In the genomic region with DNA sequence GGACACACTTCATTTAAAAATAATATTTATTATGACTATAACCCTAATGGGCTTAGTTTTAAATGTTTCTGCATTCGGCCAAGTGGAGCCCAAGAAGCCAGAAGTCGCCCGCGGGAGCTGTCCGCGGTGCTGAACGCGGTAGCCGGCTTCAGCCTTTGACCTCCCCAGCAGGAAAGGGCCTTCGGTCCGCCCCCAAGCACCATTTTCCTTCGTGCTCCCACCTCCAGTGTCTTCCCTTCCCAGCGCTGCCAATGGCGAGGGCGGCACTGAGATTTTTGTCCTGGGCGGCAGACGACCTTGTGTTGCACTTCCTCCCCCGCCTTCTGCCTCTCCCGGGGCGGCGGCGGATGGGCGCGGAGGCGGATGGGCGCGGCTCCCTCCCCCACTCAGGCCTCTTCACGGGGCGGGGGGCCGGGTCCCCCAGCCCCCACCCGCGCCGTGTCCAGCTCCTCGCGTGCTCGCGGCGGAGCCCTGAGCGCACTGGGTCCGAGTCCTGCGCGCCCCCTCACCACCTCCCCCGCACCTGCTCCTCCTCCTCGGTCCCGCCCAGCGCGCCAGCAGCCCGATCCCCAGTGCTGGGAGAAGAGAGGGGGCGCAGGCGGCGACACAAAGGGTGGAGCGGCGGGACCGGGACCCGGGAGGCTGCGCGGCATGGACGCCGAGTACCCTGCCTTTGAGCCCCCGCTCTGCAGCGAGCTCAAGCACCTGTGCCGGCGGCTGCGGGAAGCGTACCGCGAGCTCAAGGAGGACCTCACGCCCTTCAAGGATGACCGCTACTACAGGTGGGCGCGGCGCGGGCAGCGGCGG, we compare ENCODE assay signal across 8 cellular contexts. TPM values are rescaled to one million over a fixed set of nuclear protein-coding genes. Genes with fewer than 3 reads are reported as not detected.
DNase-seq lines count a peak whose midpoint lies in the region; ATAC-seq, FAIRE-seq and TF ChIP-seq lines count a peak whose summit lies in the region.

No MANE protein-coding gene starts in this region.

- H3K9me3 ChIP-seq in adipocyte (ENCODE audit: control insufficient read depth, low read length) (peaks cover 3% of the 10 kb centered on the region), cardiac muscle cell (ENCODE audit: low read depth) (no peaks in the 10 kb centered on the region)

- H3K27ac ChIP-seq in cardiac muscle cell: no peak overlapping the region

- CTCF ChIA-PET in T-cell (lab: Charles Lee): interaction anchor here in 1 of 2 donors (0.5 to 1.9 kb wide), 3 partner anchors 18 to 1167 kb away, joined by 3 to 6 read pairs (median 4); no protein-coding TSS in a partner anchor

- DNase-seq in Daoy (ENCODE audit: low read depth) (peak; percentile 84), M059J (ENCODE audit: low read depth) (peak; percentile 81), T-cell (peak; percentile 22 to 70 (median 57)), adipocyte (ENCODE audit: low read depth) (peak; percentile 83), cardiac muscle cell (ENCODE audit: low read depth in 1 of 2, low spot score in 1 of 2) (peak; percentile 83 to 92), progenitor cell of endocrine pancreas (ENCODE audit: low spot score, unreplicated experiment) (peak; percentile 82), urothelium cell line (ENCODE audit: low spot score) (peak; percentile 89)

- POLR2A ChIA-PET in T-cell (lab: Charles Lee): interaction anchor here in 1 of 2 donors (0.6 kb wide), 1 partner anchor 324 kb away, joined by 6 read pairs; no protein-coding TSS in a partner anchor

- H3K4me3 ChIP-seq in adipocyte (ENCODE audit: low read length): peak overlapping the region; percentile 78
- peak overlapping the region; percentile 77 for H3K4me3 ChIP-seq in cardiac muscle cell

- TF ChIP-seq CTCF in cardiac muscle cell (IDR thresholded peaks at IDR 0.05; ENCODE audit: low read depth, low read length) (no peak), progenitor cell of endocrine pancreas (IDR thresholded peaks at IDR 0.05; ENCODE audit: unreplicated experiment) (no peak)

- H3K36me3 ChIP-seq in adipocyte (ENCODE audit: control insufficient read depth, insufficient read depth, low read length, severe bottlenecking) (no peaks in the 10 kb centered on the region), cardiac muscle cell (no peaks in the 10 kb centered on the region)

- ATAC-seq in T-cell (replicated peaks in 1 of 4) (peak; percentile 59 to 70 (median 66)), HG03097 (IDR thresholded peaks at IDR 0.05; ENCODE audit: low FRiP score, unreplicated experiment) (no peak)

- H3K27me3 ChIP-seq in adipocyte (replicated peaks; ENCODE audit: control insufficient read depth, insufficient read depth, low read length): peaks cover 18% of the 10 kb centered on the region
- no peaks in the 10 kb centered on the region for H3K27me3 ChIP-seq in cardiac muscle cell

- peaks cover 0 to 6% (median 4%) of the 10 kb centered on the region in 3 donors for H3K4me1 Mint-ChIP-seq in T-cell
- H3K4me1 Mint-ChIP-seq in progenitor cell of endocrine pancreas (ENCODE audit: low read depth): no peaks in the 10 kb centered on the region

- H3K36me3 Mint-ChIP-seq in T-cell: no peaks in the 10 kb centered on the region
- H3K36me3 Mint-ChIP-seq in progenitor cell of endocrine pancreas (ENCODE audit: insufficient read depth): peaks cover 3% of the 10 kb centered on the region

- H3K9ac ChIP-seq in adipocyte (ENCODE audit: low read length): no peak overlapping the region

- peaks cover 0 to 4% (median 0%) of the 10 kb centered on the region in 3 donors for H3K9me3 Mint-ChIP-seq in T-cell
- H3K9me3 Mint-ChIP-seq in progenitor cell of endocrine pancreas (ENCODE audit: low read depth): no peaks in the 10 kb centered on the region

- peaks cover 48 to 66% of the 10 kb centered on the region in 2 donors for H3K27me3 Mint-ChIP-seq in T-cell
- H3K27me3 Mint-ChIP-seq in progenitor cell of endocrine pancreas: peaks cover 29% of the 10 kb centered on the region

- FAIRE-seq in urothelium cell line (lab: Jason Lieb, UNC): no peak

- H3K4me1 ChIP-seq in adipocyte (ENCODE audit: control insufficient read depth, insufficient read depth, low read length): no peaks in the 10 kb centered on the region
- no peaks in the 10 kb centered on the region for H3K4me1 ChIP-seq in cardiac muscle cell (ENCODE audit: low read depth)

- H3K27ac Mint-ChIP-seq in T-cell: no peak overlapping the region
- no peak overlapping the region for H3K27ac Mint-ChIP-seq in progenitor cell of endocrine pancreas

- H3K4me3 Mint-ChIP-seq in T-cell (peak overlapping the region; percentile 63 to 74 (median 69)), progenitor cell of endocrine pancreas (ENCODE audit: low read depth) (peak overlapping the region; percentile 74)

RNA-seq across cellular contexts. Expression of gene TMEM181, which starts 23.6 kb away (rescaled TPM):
- total RNA-seq in Daoy (2014; rRNA removed; shearing (Covaris generic)): 24.1 and 28.3 TPM in 2 replicates
- 27.3 and 42.7 TPM in 2 replicates for total RNA-seq in M059J (2014; rRNA removed; shearing (Covaris generic))
- total RNA-seq in T-cell (10 to 100 TPM; 15.9 to 21.5 (median 19.9) TPM), cardiac muscle cell (18.5 and 21.0 TPM in 2 replicates), progenitor cell of endocrine pancreas (33.9 and 35.6 TPM in 2 replicates)
- polyA plus RNA-seq in cardiac muscle cell: 17.9 and 25.0 TPM in 2 replicates
